In the genomic region with DNA sequence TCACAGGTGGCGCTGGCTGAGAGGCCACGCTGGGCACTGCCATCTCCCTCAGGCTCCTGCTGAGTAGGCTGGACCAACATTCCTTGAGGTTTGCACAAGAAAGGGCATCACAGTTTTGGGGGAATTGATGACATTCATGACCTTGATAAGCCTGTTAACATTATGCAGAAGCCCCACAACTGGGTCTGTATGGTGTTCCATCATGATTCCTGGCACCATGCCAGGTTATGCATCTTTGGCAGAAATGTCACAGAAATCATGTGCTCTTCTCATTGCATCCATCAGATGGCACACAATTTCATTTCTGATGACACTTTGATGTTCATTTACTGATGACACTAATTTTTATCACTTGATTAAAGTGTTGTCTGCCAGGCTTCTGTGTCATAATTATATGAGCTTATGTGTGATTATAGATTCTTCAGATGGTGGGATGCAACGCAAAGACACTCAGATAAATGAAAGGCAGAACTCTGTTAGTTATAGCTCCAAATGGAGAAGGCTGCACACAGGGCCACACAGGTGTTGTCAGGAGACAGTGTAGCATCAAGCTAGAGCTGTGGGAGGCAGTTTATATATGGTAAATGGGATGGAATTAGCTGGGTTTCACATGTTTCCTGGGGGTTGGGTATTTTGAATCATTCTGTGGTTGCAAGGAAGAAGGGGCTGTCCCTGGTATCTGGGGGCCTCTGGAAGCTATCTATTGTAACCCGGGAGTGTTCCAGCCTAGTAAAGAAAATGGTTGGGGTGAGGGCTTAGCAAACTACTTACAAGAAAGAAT, we compare ENCODE assay signal across 11 cellular contexts.
DNase-seq lines count a peak whose midpoint lies in the region; ATAC-seq and TF ChIP-seq lines count a peak whose summit lies in the region.
"Had no signal": no experiment of that assay in that cellular context is flagged by ENCODE, and none has a peak within 500 bp of the region (broad histone marks: within the 10 kb centered on the region; RNA-seq: fewer than 3 reads in every experiment).

No MANE protein-coding gene starts in this region.

- H3K4me1 ChIP-seq in KMS-11 (ENCODE audit: low read depth, poor library complexity, severe bottlenecking), result no peaks in the 10 kb centered on the region
- no peaks in the 10 kb centered on the region for H3K4me1 ChIP-seq in spleen

- H3K4me3 Mint-ChIP-seq in activated CD8-positive, alpha-beta T cell treated with anti-CD3 and anti-CD28 coated beads for 36 hours, result no peak overlapping the region
- no peak overlapping the region for H3K4me3 Mint-ChIP-seq in activated CD8-positive, alpha-beta T cell treated with anti-CD3 and anti-CD28 coated beads, Interleukin-2, amount 10 ng/mL, durations not matched to agents 7 days and 5 days
- H3K4me3 Mint-ChIP-seq in Calu3 (ENCODE audit: low read depth, unreplicated experiment), result no peak overlapping the region
- H3K4me3 Mint-ChIP-seq: activated naive CD4-positive, alpha-beta T cell treated with anti-CD3 and anti-CD28 coated beads for 36 hours had no signal

- TF ChIP-seq CTCF in activated CD8-positive, alpha-beta T cell treated with anti-CD3 and anti-CD28 coated beads for 36 hours (IDR thresholded peaks at IDR 0.05), result no peak
- peak; percentile 21; the same call in 1 of the 2 replicates for TF ChIP-seq CTCF in KMS-11 (conservative IDR thresholded peaks at IDR 0.05; ENCODE audit: low read depth, low read length)
- TF ChIP-seq CTCF in spleen (IDR thresholded peaks at IDR 0.05 in 8 of 11, conservative IDR thresholded peaks at IDR 0.05 in 3 of 11), result no peak
- no peak for TF ChIP-seq CTCF in Calu3 (IDR thresholded peaks at IDR 0.05; ENCODE audit: unreplicated experiment)

- no peaks in the 10 kb centered on the region for H4K20me1 ChIP-seq in KMS-11 (ENCODE audit: insufficient read depth)

- H3K36me3 Mint-ChIP-seq in activated CD8-positive, alpha-beta T cell treated with anti-CD3 and anti-CD28 coated beads for 36 hours (ENCODE audit: low read depth), result no peaks in the 10 kb centered on the region
- H3K36me3 Mint-ChIP-seq in activated CD8-positive, alpha-beta T cell treated with anti-CD3 and anti-CD28 coated beads, Interleukin-2, amount 10 ng/mL, durations not matched to agents 7 days and 5 days (ENCODE audit: low read depth), result no peaks in the 10 kb centered on the region
- H3K36me3 Mint-ChIP-seq in Calu3 (ENCODE audit: insufficient read depth, unreplicated experiment), result no peaks in the 10 kb centered on the region

- intact Hi-C loops in activated CD8-positive, alpha-beta T cell treated with anti-CD3 and anti-CD28 coated beads for 36 hours (cut with micrococcal nuclease), result no loop called here
- intact Hi-C loops in spleen (cut with DNase I; ENCODE audit: low total_unique reads) (no loop called here), sciatic nerve (cut with DNase I) (no loop called here), Calu3 (cut with micrococcal nuclease; ENCODE audit: unreplicated experiment) (no loop called here)

- no peaks in the 10 kb centered on the region for H3K79me2 ChIP-seq in KMS-11 (ENCODE audit: insufficient read depth, low read depth)

- no peaks in the 10 kb centered on the region for H3K27me3 Mint-ChIP-seq in activated CD8-positive, alpha-beta T cell treated with anti-CD3 and anti-CD28 coated beads for 36 hours
- no peaks in the 10 kb centered on the region for H3K27me3 Mint-ChIP-seq in activated CD8-positive, alpha-beta T cell treated with anti-CD3 and anti-CD28 coated beads, Interleukin-2, amount 10 ng/mL, durations not matched to agents 7 days and 5 days (ENCODE audit: low read depth)
- no peaks in the 10 kb centered on the region for H3K27me3 Mint-ChIP-seq in Calu3 (ENCODE audit: unreplicated experiment)

- no TSS peak for BruUV-seq in Calu3 (replicated peaks; lab: Mats Ljungman, UMichigan)

- H3K4me2 ChIP-seq in KMS-11, result no peak overlapping the region

- no peak overlapping the region for H2AFZ ChIP-seq in KMS-11 (ENCODE audit: low read depth)

- no peaks in the 10 kb centered on the region for H3K27me3 ChIP-seq in KMS-11 (ENCODE audit: insufficient read depth, low read depth)
- no peaks in the 10 kb centered on the region for H3K27me3 ChIP-seq in spleen (replicated peaks in 1 of 7)

- 86 to 95% (median 91%) methylated on average over 4 of the region's 4 CpGs for WGBS in spleen, 5 donors

- ATAC-seq in activated CD8-positive, alpha-beta T cell treated with anti-CD3 and anti-CD28 coated beads for 36 hours, result peak; percentile 37
- ATAC-seq in activated CD8-positive, alpha-beta T cell treated with anti-CD3 and anti-CD28 coated beads, Interleukin-2, amount 10 ng/mL, durations not matched to agents 7 days and 5 days, result no peak
- ATAC-seq in sciatic nerve, result no peak

- H3K27ac ChIP-seq in KMS-11 (no peak overlapping the region), spleen (no peak overlapping the region)

- POLR2A ChIA-PET in activated CD8-positive, alpha-beta T cell treated with anti-CD3 and anti-CD28 coated beads for 36 hours (lab: Charles Lee), result no interaction called here
- POLR2A ChIA-PET in activated CD8-positive, alpha-beta T cell treated with anti-CD3 and anti-CD28 coated beads, Interleukin-2, amount 10 ng/mL, durations not matched to agents 7 days and 5 days (lab: Charles Lee), result no interaction called here

- H3K36me3 ChIP-seq in KMS-11 (ENCODE audit: insufficient read depth) (no peaks in the 10 kb centered on the region), spleen (no peaks in the 10 kb centered on the region)

- H3K4me1 Mint-ChIP-seq in activated CD8-positive, alpha-beta T cell treated with anti-CD3 and anti-CD28 coated beads for 36 hours (ENCODE audit: low read depth), result peaks cover 3% of the 10 kb centered on the region
- H3K4me1 Mint-ChIP-seq in activated CD8-positive, alpha-beta T cell treated with anti-CD3 and anti-CD28 coated beads, Interleukin-2, amount 10 ng/mL, durations not matched to agents 7 days and 5 days (ENCODE audit: low read depth), result no peaks in the 10 kb centered on the region
- H3K4me1 Mint-ChIP-seq in Calu3 (ENCODE audit: low read depth, unreplicated experiment), result no peaks in the 10 kb centered on the region

- TF ChIP-seq POLR2A in spleen (IDR thresholded peaks at IDR 0.05), result no peak

- CTCF ChIA-PET in activated CD8-positive, alpha-beta T cell treated with anti-CD3 and anti-CD28 coated beads for 36 hours (lab: Charles Lee), result no interaction called here
- CTCF ChIA-PET in activated CD8-positive, alpha-beta T cell treated with anti-CD3 and anti-CD28 coated beads, Interleukin-2, amount 10 ng/mL, durations not matched to agents 7 days and 5 days (lab: Charles Lee), result interaction anchor here (1.0 kb wide), 1 partner anchor 10 kb away, joined by 3 read pairs; no protein-coding TSS in a partner anchor
- CTCF ChIA-PET in Calu3 (lab: Charles Lee), result no interaction called here

- no peaks in the 10 kb centered on the region for H3K9me3 ChIP-seq in spleen

- DNase-seq in activated CD8-positive, alpha-beta T cell treated with anti-CD3 and anti-CD28 coated beads for 36 hours, result peak; percentile 11
- DNase-seq in activated CD8-positive, alpha-beta T cell treated with anti-CD3 and anti-CD28 coated beads, Interleukin-2, amount 10 ng/mL, durations not matched to agents 7 days and 5 days, result no peak
- DNase-seq in RPMI7951 (ENCODE audit: low read depth) (peak; percentile 10), spleen (peak; percentile 62), sciatic nerve (ENCODE audit: low spot score) (no peak), Calu3 (no peak)
- no peak for DNase-seq in NK-92 treated with Interleukin-12 subunit alpha and Interleukin-12 subunit beta, amount 100 ng/mL, for 24 hours (lab: John Stamatoyannopoulos, UW)
- DNase-seq: activated naive CD4-positive, alpha-beta T cell treated with anti-CD3 and anti-CD28 coated beads for 36 hours; effector CD8-positive, alpha-beta T cell; NCI-H774 had no signal

- H3K9ac ChIP-seq in KMS-11, result no peak overlapping the region

- H3K4me3 ChIP-seq in KMS-11 (IDR thresholded peaks at IDR 0.05; ENCODE audit: insufficient read depth, low read depth, low read length) (no peak overlapping the region), spleen (no peak overlapping the region)

- H3K9me3 Mint-ChIP-seq in activated CD8-positive, alpha-beta T cell treated with anti-CD3 and anti-CD28 coated beads for 36 hours, result no peaks in the 10 kb centered on the region
- no peaks in the 10 kb centered on the region for H3K9me3 Mint-ChIP-seq in activated CD8-positive, alpha-beta T cell treated with anti-CD3 and anti-CD28 coated beads, Interleukin-2, amount 10 ng/mL, durations not matched to agents 7 days and 5 days (ENCODE audit: insufficient read depth)
- H3K9me3 Mint-ChIP-seq in Calu3 (ENCODE audit: low read depth, unreplicated experiment), result no peaks in the 10 kb centered on the region
- H3K9me3 Mint-ChIP-seq: activated naive CD4-positive, alpha-beta T cell treated with anti-CD3 and anti-CD28 coated beads for 36 hours had no signal

- H3K27ac Mint-ChIP-seq in activated CD8-positive, alpha-beta T cell treated with anti-CD3 and anti-CD28 coated beads for 36 hours, result no peak overlapping the region
- no peak overlapping the region for H3K27ac Mint-ChIP-seq in activated CD8-positive, alpha-beta T cell treated with anti-CD3 and anti-CD28 coated beads, Interleukin-2, amount 10 ng/mL, durations not matched to agents 7 days and 5 days
- H3K27ac Mint-ChIP-seq in Calu3 (ENCODE audit: unreplicated experiment), result no peak overlapping the region
- H3K27ac Mint-ChIP-seq: activated naive CD4-positive, alpha-beta T cell treated with anti-CD3 and anti-CD28 coated beads for 36 hours had no signal

Comparison
In these comparisons a context has a peak if more than half of its experiments do, and no peak if none do; other contexts are left out.
1. DNase-seq: peak in activated CD8-positive, alpha-beta T cell treated with anti-CD3 and anti-CD28 coated beads for 36 hours (single experiment), RPMI7951 (single experiment) and spleen (single experiment); none in activated CD8-positive, alpha-beta T cell treated with anti-CD3 and anti-CD28 coated beads, Interleukin-2, amount 10 ng/mL, durations not matched to agents 7 days and 5 days (single experiment), sciatic nerve (single experiment), NK-92 treated with Interleukin-12 subunit alpha and Interleukin-12 subunit beta, amount 100 ng/mL, for 24 hours (single experiment) and Calu3 (single experiment).